20 cellular contexts compared by ENCODE assay signal in genomic region chr3:5227812-5228211, GRCh38. TPM values are rescaled to one million over a fixed set of nuclear protein-coding genes. Genes with fewer than 3 reads are reported as not detected.
DNase-seq lines count a peak whose midpoint lies in the region; ATAC-seq, FAIRE-seq and TF ChIP-seq lines count a peak whose summit lies in the region.
"Had no signal": no experiment of that assay in that cellular context is flagged by ENCODE, and none has a peak within 500 bp of the region (broad histone marks: within the 10 kb centered on the region; RNA-seq: fewer than 3 reads in every experiment).

No MANE protein-coding gene starts in this region.

- TF ChIP-seq POLR2A in NB4 (IDR thresholded peaks at IDR 0.05; ENCODE audit: extremely low read depth, insufficient read length) (no peak), HepG2 (IDR thresholded peaks at IDR 0.05; ENCODE audit: insufficient read depth in 1 of 2, low read depth in 2 of 2, low read length in 2 of 2) (no peak)

- no peaks in the 10 kb centered on the region for H3K9me3 Mint-ChIP-seq in activated CD4-positive, alpha-beta T cell treated with anti-CD3 and anti-CD28 coated beads, Interleukin-2, amount 10 ng/mL, durations not matched to agents 7 days and 5 days
- H3K9me3 Mint-ChIP-seq: CD4-positive, alpha-beta T cell had no signal

- H3K4me3 Mint-ChIP-seq in activated CD4-positive, alpha-beta T cell treated with anti-CD3 and anti-CD28 coated beads, Interleukin-2, amount 10 ng/mL, durations not matched to agents 7 days and 5 days, result no peak overlapping the region
- H3K4me3 Mint-ChIP-seq: CD4-positive, alpha-beta T cell had no signal

- 20% methylated on average over 3 of the region's 6 CpGs for WGBS in HepG2 (ENCODE audit: low lambda C conversion rate)

- H3K9ac ChIP-seq in HepG2 (ENCODE audit: insufficient read depth, low read depth, low read length), result no peak overlapping the region

- in situ Hi-C loops in HepG2 (cut with HindIII; ENCODE audit: extremely low pct_ligation_motif_present, low pct_unique_long_range_greater_than_20kb), result no loop called here

- no peak overlapping the region for H3K27ac Mint-ChIP-seq in activated CD4-positive, alpha-beta T cell treated with anti-CD3 and anti-CD28 coated beads, Interleukin-2, amount 10 ng/mL, durations not matched to agents 7 days and 5 days
- H3K27ac Mint-ChIP-seq: CD4-positive, alpha-beta T cell had no signal

- ATAC-seq in HepG2 (no peak), HG02571 (IDR thresholded peaks at IDR 0.05; ENCODE audit: unreplicated experiment) (no peak), GM21390 (IDR thresholded peaks at IDR 0.05; ENCODE audit: unreplicated experiment) (no peak), HG03469 (IDR thresholded peaks at IDR 0.05; ENCODE audit: unreplicated experiment) (no peak)

- H3K4me3 ChIP-seq in NB4 (ENCODE audit: low read depth, low read length), result no peak overlapping the region
- no peak overlapping the region for H3K4me3 ChIP-seq in cardiac fibroblast (replicated peaks in 1 of 2; ENCODE audit: low read depth in 2 of 2, low read length in 2 of 2)
- H3K4me3 ChIP-seq in HepG2 (replicated peaks in 1 of 3; ENCODE audit: insufficient read depth in 1 of 3, low read depth in 2 of 3, low read length in 3 of 3), result no peak overlapping the region
- H3K4me3 ChIP-seq: PC-9, SJSA1 had no signal

- H3K27me3 Mint-ChIP-seq in activated CD4-positive, alpha-beta T cell treated with anti-CD3 and anti-CD28 coated beads, Interleukin-2, amount 10 ng/mL, durations not matched to agents 7 days and 5 days, result peaks cover 4% of the 10 kb centered on the region
- H3K27me3 Mint-ChIP-seq: CD4-positive, alpha-beta T cell had no signal

- no peak for FAIRE-seq in HepG2 (lab: Jason Lieb, UNC)

- intact Hi-C loops in HepG2 (cut with micrococcal nuclease; ENCODE audit: unreplicated experiment), result loop anchor here (1.0 to 2.0 kb wide), 2 partner anchors 77 to 1571 kb away; no protein-coding TSS in a partner anchor

- BruUV-seq in HepG2 (replicated peaks; lab: Mats Ljungman, UMichigan), result no TSS peak

- DNase-seq in AG20443 (ENCODE audit: low spot score) (peak; percentile 52), NB4 (ENCODE audit: low read depth) (peak; percentile 18), cardiac fibroblast (ENCODE audit: low read depth in 2 of 2) (peak; percentile 49 to 70), HepG2 (ENCODE audit: low spot score) (no peak)
- no peak for DNase-seq in activated CD4-positive, alpha-beta T cell treated with anti-CD3 and anti-CD28 coated beads, Interleukin-2, amount 10 ng/mL, durations not matched to agents 7 days and 5 days
- DNase-seq: ACHN; BE2C; CD4-positive, alpha-beta T cell; HCEC 1CT; Karpas-422; MM.1S; NCI-H2029; NCI-H2171 treated with DMSO at 0.1 percent for 48 hours; NCI-H774; PC-9; SW 1271 had no signal

- no peaks in the 10 kb centered on the region for H3K36me3 ChIP-seq in HepG2 (replicated peaks in 1 of 2; ENCODE audit: control insufficient read depth in 1 of 2, insufficient read depth in 2 of 2, low read length in 2 of 2)
- H3K36me3 ChIP-seq: BE2C, SJSA1 had no signal

- TF ChIP-seq EP300 in HepG2 (IDR thresholded peaks at IDR 0.05; ENCODE audit: low read depth in 2 of 2, low read length in 2 of 2), result no peak
- TF ChIP-seq EP300 in HepG2 (CRISPR knock-in tag; IDR thresholded peaks at IDR 0.05; ENCODE audit: borderline replicate concordance), result no peak

- H3K4me2 ChIP-seq in HepG2 (ENCODE audit: low read depth, low read length), result no peak overlapping the region
- H3K4me2 ChIP-seq: PC-9 had no signal

- TF ChIP-seq RAD21 in HepG2 (CRISPR knock-in tag; IDR thresholded peaks at IDR 0.05), result no peak

- peaks cover 1 to 24% of the 10 kb centered on the region in 2 experiments; a peak in 2 of 5 replicates for H3K27me3 ChIP-seq in HepG2 (ENCODE audit: control insufficient read depth in 1 of 2, insufficient read depth in 2 of 2, low read length in 2 of 2)
- H3K27me3 ChIP-seq: BE2C, SJSA1 had no signal

- H3K4me1 ChIP-seq in HepG2 (ENCODE audit: insufficient read depth, low read length), result no peaks in the 10 kb centered on the region
- H3K4me1 ChIP-seq: BE2C, SJSA1 had no signal

- peaks cover 3% of the 10 kb centered on the region for H3K4me1 Mint-ChIP-seq in activated CD4-positive, alpha-beta T cell treated with anti-CD3 and anti-CD28 coated beads, Interleukin-2, amount 10 ng/mL, durations not matched to agents 7 days and 5 days

- no peak for TF ChIP-seq CTCF in NB4 (IDR thresholded peaks at IDR 0.05; ENCODE audit: low read depth, low read length)
- TF ChIP-seq CTCF in cardiac fibroblast (IDR thresholded peaks at IDR 0.05; ENCODE audit: low read depth, low read length), result no peak
- TF ChIP-seq CTCF in HepG2 (CRISPR knock-in tag; IDR thresholded peaks at IDR 0.05), result no peak

- no peaks in the 10 kb centered on the region for H4K20me1 ChIP-seq in HepG2 (ENCODE audit: insufficient read depth, low read length)

- CTCF ChIA-PET in HepG2 (lab: Yijun Ruan, JAX; ENCODE audit: low intra/inter-chr PET ratio, low total read pairs), result no interaction called here
- CTCF ChIA-PET in activated CD4-positive, alpha-beta T cell treated with anti-CD3 and anti-CD28 coated beads, Interleukin-2, amount 10 ng/mL, durations not matched to agents 7 days and 5 days (lab: Charles Lee), result interaction anchor here (1.2 kb wide), 1 partner anchor 12 kb away, joined by 3 read pairs; no protein-coding TSS in a partner anchor

- H3K9me3 ChIP-seq in HepG2 (ENCODE audit: low read length), result no peaks in the 10 kb centered on the region
- H3K9me3 ChIP-seq: BE2C, SJSA1 had no signal

- POLR2A ChIA-PET in HepG2 (lab: Yijun Ruan, JAX), result no interaction called here
- POLR2A ChIA-PET in activated CD4-positive, alpha-beta T cell treated with anti-CD3 and anti-CD28 coated beads, Interleukin-2, amount 10 ng/mL, durations not matched to agents 7 days and 5 days (lab: Charles Lee), result no interaction called here

- H3K36me3 Mint-ChIP-seq in activated CD4-positive, alpha-beta T cell treated with anti-CD3 and anti-CD28 coated beads, Interleukin-2, amount 10 ng/mL, durations not matched to agents 7 days and 5 days (ENCODE audit: low read depth), result no peaks in the 10 kb centered on the region

- H3K27ac ChIP-seq in HepG2 (ENCODE audit: extremely low read length, insufficient read depth, low read length), result no peak overlapping the region
- H3K27ac ChIP-seq: PC-9, SJSA1 had no signal

- H3K79me2 ChIP-seq in HepG2 (ENCODE audit: insufficient read depth, low read length), result no peaks in the 10 kb centered on the region

- no peak overlapping the region for H2AFZ ChIP-seq in HepG2 (ENCODE audit: low read length)
- H2AFZ ChIP-seq: PC-9 had no signal

TF ChIP-seq in HepG2, 621 proteins besides CTCF, POLR2A, EP300 and RAD21:
- TF ChIP-seq JUNB (CRISPR knock-in tag; IDR thresholded peaks at IDR 0.05; ENCODE audit: borderline replicate concordance) (no peak), CEBPB (IDR thresholded peaks at IDR 0.05; ENCODE audit: borderline replicate concordance, low read depth, low read length) (peak; percentile 46; the same call in 1 of the 2 replicates)

RNA-seq across cellular contexts. Expression of gene EDEM1, which starts 40.3 kb away (rescaled TPM):
- 13.8 and 14.3 TPM in 2 replicates for total RNA-seq in HepG2 (2016; rRNA removed; fragmentation: Illumina TruSeq; extraction: Trizol)
- total RNA-seq in HepG2 (2016; cell fraction: cytosol; rRNA removed; fragmentation: Illumina TruSeq; extraction: Trizol; ENCODE audit: low read depth), result 8.5 and 9.0 TPM in 2 replicates
- total RNA-seq in HepG2 (2016; cell fraction: insoluble cytoplasmic fraction; rRNA removed; fragmentation: Illumina TruSeq; extraction: Trizol), result 13.5 and 14.4 TPM in 2 replicates
- 15.4 and 16.6 TPM in 2 replicates for total RNA-seq in HepG2 (2016; cell fraction: membrane; rRNA removed; fragmentation: Illumina TruSeq; extraction: Trizol)
- total RNA-seq in HepG2 (2016; cell fraction: nucleus; rRNA removed; fragmentation: Illumina TruSeq; extraction: Trizol), result 22.3 and 25.8 TPM in 2 replicates
- polyA plus RNA-seq in HepG2 (2011; rRNA removed), result 25.8 and 28.0 TPM in 2 replicates
- polyA plus RNA-seq in HepG2 (2011; cell fraction: cytosol; rRNA removed), result 10.4 and 18.5 TPM in 2 replicates
- polyA plus RNA-seq in HepG2 (2011; cell fraction: nucleus; rRNA removed), result 23.8 and 36.5 TPM in 2 replicates
- 16.8 and 17.3 TPM in 2 replicates for polyA plus RNA-seq in HepG2 (2012)
- 3.5 and 4.9 TPM in 2 replicates for polyA plus RNA-seq in HepG2 (2016; cell fraction: cytosol; fragmentation: Illumina TruSeq; extraction: Trizol; ENCODE audit: low read depth)
- polyA plus RNA-seq in HepG2 (2016; cell fraction: insoluble cytoplasmic fraction; fragmentation: Illumina TruSeq; extraction: Trizol; ENCODE audit: low read depth), result 11.7 and 12.6 TPM in 2 replicates
- polyA plus RNA-seq in HepG2 (2016; cell fraction: membrane; fragmentation: Illumina TruSeq; extraction: Trizol; ENCODE audit: low read depth), result 7.5 and 8.7 TPM in 2 replicates
- polyA plus RNA-seq in HepG2 (2016; cell fraction: nucleus; fragmentation: Illumina TruSeq; extraction: Trizol; ENCODE audit: insufficient read depth, low read depth), result 40.1 and 42.7 TPM in 2 replicates
- 27.3 TPM in 2 replicates for polyA minus RNA-seq in HepG2 (2011; rRNA and poly(A)+ RNA removed; ENCODE audit: low replicate concordance)
- polyA minus RNA-seq in HepG2 (2011; cell fraction: cytosol; rRNA and poly(A)+ RNA removed), result 22.4 and 27.4 TPM in 2 replicates
- polyA minus RNA-seq in HepG2 (2011; cell fraction: nucleus; rRNA and poly(A)+ RNA removed), result 61.4 and 62.2 TPM in 2 replicates
- total RNA-seq in activated CD4-positive, alpha-beta T cell treated with anti-CD3 and anti-CD28 coated beads, Interleukin-2, amount 10 ng/mL, durations not matched to agents 7 days and 5 days, result 10 to 100 TPM; 80.1 to 94.1 TPM

Comparison
In these comparisons a context has a peak if more than half of its experiments do, and no peak if none do; other contexts are left out.
1. DNase-seq: peak in AG20443 (single experiment), NB4 (single experiment) and cardiac fibroblast (2 of 2); none in HepG2 (single experiment) and activated CD4-positive, alpha-beta T cell treated with anti-CD3 and anti-CD28 coated beads, Interleukin-2, amount 10 ng/mL, durations not matched to agents 7 days and 5 days (single experiment).